9 cellular contexts compared by ENCODE assay signal in the genomic region with DNA sequence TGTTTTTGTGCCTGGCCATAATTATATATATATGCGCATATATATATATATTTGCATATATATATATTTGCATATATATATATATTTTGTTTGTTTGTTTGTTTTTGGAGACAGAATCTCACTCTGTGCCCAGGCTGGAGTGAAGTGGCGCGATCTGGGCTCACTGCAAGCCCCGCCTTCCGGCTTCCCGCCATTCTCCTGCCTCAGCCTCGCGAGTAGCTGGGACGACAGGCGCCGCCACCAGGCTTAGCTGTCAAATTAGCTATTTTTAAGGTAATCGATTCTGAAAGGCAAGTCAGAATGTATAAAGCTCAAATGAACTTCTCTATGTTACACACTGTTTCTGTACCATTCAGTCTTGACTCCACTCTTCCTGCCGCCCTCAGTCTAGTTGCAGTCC.
"Had no signal": no experiment of that assay in that cellular context is flagged by ENCODE, and none has a peak within 500 bp of the region (broad histone marks: within the 10 kb centered on the region; RNA-seq: fewer than 3 reads in every experiment).

No MANE protein-coding gene starts in this region.

- H3K4me3 ChIP-seq: GM23338, HAP-1 had no signal

- H3K9ac ChIP-seq: KMS-11 had no signal

- H3K9me3 Mint-ChIP-seq: GM23338 had no signal

- ATAC-seq: GM23338, HCT116 had no signal

- DNase-seq: H7, HFFc6, KBM-7 had no signal

- H3K4me1 Mint-ChIP-seq: IgD-negative memory B cell had no signal

- H3K36me3 ChIP-seq: HAP-1 had no signal

- H3K27ac Mint-ChIP-seq: GM23338, IgD-negative memory B cell had no signal

- H3K4me3 Mint-ChIP-seq: GM23338, IgD-negative memory B cell had no signal

- H3K27ac ChIP-seq: KMS-11 had no signal

- FAIRE-seq: HTR-8/SVneo had no signal

- H3K4me2 ChIP-seq: GM23338, KMS-11 had no signal

- H3K4me1 ChIP-seq: HAP-1 had no signal

- H3K36me3 Mint-ChIP-seq: IgD-negative memory B cell had no signal

- H3K27me3 Mint-ChIP-seq: IgD-negative memory B cell had no signal

- H3K9me3 ChIP-seq: HAP-1 had no signal
